ENCODE assay signal across 1 cellular context in the genomic region with DNA sequence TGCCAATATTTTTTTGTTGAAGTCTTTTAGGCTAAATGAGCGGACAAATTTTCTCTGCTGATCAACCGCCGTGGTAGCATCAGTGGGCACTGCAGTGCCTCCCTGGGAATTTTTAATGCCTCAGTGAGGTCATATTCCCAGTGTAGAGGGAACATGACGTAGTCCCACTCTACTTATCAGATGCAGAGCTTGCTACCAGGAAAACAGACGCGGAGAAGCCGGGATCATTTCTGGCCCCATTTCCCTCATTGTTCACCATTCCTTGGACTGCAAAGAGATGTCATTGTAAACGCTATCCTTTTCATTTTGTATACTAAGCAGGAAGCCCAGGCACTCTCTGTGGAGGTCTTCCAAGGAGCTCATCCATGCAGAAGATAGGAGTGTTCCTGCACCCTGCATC.
TF ChIP-seq lines count a peak whose summit lies in the region.

No MANE protein-coding gene starts in this region.

TF ChIP-seq in GM23338, 12 proteins besides CTCF, POLR2A, EP300 and RAD21:
- TF ChIP-seq, protein P1, sequence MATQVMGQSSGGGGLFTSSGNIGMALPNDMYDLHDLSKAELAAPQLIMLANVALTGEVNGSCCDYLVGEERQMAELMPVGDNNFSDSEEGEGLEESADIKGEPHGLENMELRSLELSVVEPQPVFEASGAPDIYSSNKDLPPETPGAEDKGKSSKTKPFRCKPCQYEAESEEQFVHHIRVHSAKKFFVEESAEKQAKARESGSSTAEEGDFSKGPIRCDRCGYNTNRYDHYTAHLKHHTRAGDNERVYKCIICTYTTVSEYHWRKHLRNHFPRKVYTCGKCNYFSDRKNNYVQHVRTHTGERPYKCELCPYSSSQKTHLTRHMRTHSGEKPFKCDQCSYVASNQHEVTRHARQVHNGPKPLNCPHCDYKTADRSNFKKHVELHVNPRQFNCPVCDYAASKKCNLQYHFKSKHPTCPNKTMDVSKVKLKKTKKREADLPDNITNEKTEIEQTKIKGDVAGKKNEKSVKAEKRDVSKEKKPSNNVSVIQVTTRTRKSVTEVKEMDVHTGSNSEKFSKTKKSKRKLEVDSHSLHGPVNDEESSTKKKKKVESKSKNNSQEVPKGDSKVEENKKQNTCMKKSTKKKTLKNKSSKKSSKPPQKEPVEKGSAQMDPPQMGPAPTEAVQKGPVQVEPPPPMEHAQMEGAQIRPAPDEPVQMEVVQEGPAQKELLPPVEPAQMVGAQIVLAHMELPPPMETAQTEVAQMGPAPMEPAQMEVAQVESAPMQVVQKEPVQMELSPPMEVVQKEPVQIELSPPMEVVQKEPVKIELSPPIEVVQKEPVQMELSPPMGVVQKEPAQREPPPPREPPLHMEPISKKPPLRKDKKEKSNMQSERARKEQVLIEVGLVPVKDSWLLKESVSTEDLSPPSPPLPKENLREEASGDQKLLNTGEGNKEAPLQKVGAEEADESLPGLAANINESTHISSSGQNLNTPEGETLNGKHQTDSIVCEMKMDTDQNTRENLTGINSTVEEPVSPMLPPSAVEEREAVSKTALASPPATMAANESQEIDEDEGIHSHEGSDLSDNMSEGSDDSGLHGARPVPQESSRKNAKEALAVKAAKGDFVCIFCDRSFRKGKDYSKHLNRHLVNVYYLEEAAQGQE (IDR thresholded peaks at IDR 0.05; ENCODE audit: unreplicated experiment), result no peak
- TF ChIP-seq ZNF331 (CRISPR knock-in tag; IDR thresholded peaks at IDR 0.05; ENCODE audit: low read depth) (no peak), EZH2 (IDR thresholded peaks at IDR 0.05; ENCODE audit: low read depth, unreplicated experiment) (no peak), ZNF114 (CRISPR knock-in tag; IDR thresholded peaks at IDR 0.05) (no peak), JUNB (IDR thresholded peaks at IDR 0.05; ENCODE audit: unreplicated experiment) (no peak)
